In the genomic region with DNA sequence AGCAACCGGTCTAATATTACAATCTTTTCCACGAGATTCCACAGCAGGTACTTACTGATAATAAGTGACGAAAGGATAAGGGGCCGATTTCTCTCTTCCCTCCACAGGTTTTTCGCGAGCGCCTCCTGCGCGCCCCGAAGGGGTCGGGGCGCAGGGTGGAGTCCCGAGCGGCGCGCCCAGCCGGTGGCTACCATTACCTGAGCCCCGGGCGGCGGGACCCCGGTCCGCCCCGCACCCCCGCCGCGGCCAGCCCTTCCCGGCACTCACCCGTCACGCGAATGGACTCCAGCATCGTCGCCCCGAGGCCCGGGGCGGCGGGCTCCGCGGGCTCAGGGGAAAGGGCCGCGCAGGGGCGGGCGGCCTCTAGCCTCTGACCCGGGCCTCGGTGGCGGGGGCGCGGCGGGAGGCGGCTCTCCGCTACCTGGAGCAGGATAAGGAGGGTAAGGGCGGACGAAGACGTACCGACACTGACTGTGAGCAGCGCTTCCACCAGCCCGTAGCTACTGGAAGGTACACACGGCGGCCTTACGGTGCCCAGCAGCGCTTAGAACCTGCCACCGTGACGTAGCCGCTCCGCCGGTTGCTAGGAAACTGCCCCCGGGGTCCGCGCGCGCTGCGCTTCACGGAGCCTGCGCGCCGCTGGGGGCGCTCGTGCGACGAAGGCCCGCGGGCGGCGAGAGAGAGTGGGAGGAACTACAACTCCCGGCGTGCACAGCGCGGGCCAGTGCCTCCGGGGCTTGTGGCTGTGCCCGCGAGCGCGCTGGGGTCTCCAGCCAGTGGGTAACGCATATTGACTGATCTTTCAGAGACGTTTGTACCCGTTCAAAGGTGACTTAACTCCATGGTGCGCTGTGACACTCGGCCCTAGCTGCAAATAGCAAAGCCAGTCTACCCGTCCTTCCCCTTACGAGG, we compare ENCODE assay signal across 1 cellular context.
TF ChIP-seq lines count a peak whose summit lies in the region.

No MANE protein-coding gene starts in this region.

TF ChIP-seq in HEK293, 187 proteins besides CTCF, POLR2A, EP300 and RAD21 (continued from another document and continues in another):
- TF ChIP-seq ZNF18 (tag by site-specific recombination; IDR thresholded peaks at IDR 0.05) (no peak), ZNF768 (tag by site-specific recombination; IDR thresholded peaks at IDR 0.05) (no peak), HOXD13 (CRISPR knock-in tag; IDR thresholded peaks at IDR 0.05; ENCODE audit: borderline replicate concordance) (no peak), ZNF791 (tag by site-specific recombination; IDR thresholded peaks at IDR 0.05) (no peak), ZNF114 (tag by site-specific recombination; IDR thresholded peaks at IDR 0.05) (no peak), KLF8 (tag by site-specific recombination; IDR thresholded peaks at IDR 0.05) (no peak; the same call in 1 of the 2 replicates), WT1 (tag by site-specific recombination; IDR thresholded peaks at IDR 0.05) (no peak), KLF10 (tag by site-specific recombination; IDR thresholded peaks at IDR 0.05) (no peak), ZSCAN30 (tag by site-specific recombination; IDR thresholded peaks at IDR 0.05) (0 out of 2 replicates have a peak, but pooled peaks have one; percentile 21), ZBTB21 (tag by site-specific recombination; IDR thresholded peaks at IDR 0.05) (peak; percentile 20; the same call in 1 of the 2 replicates), ZNF112 (tag by site-specific recombination; IDR thresholded peaks at IDR 0.05) (no peak), ZBTB6 (tag by site-specific recombination; IDR thresholded peaks at IDR 0.05) (no peak), ZNF416 (tag by site-specific recombination; IDR thresholded peaks at IDR 0.05) (no peak), ZNF248 (tag by site-specific recombination; IDR thresholded peaks at IDR 0.05) (no peak), MYNN (tag by site-specific recombination; IDR thresholded peaks at IDR 0.05; ENCODE audit: borderline replicate concordance) (peak; percentile 65), ZNF169 (tag by site-specific recombination; IDR thresholded peaks at IDR 0.05) (no peak), ZNF792 (tag by site-specific recombination; IDR thresholded peaks at IDR 0.05) (no peak), HOXA7 (CRISPR knock-in tag; IDR thresholded peaks at IDR 0.05; ENCODE audit: borderline replicate concordance) (no peak), ZNF211 (tag by site-specific recombination; IDR thresholded peaks at IDR 0.05; ENCODE audit: low read depth) (no peak), ZNF146 (tag by site-specific recombination; IDR thresholded peaks at IDR 0.05) (no peak), ZNF10 (tag by site-specific recombination; IDR thresholded peaks at IDR 0.05) (no peak), ZNF747 (tag by site-specific recombination; IDR thresholded peaks at IDR 0.05) (no peak), ZNF626 (tag by site-specific recombination; IDR thresholded peaks at IDR 0.05) (no peak), ZNF398 (tag by site-specific recombination; IDR thresholded peaks at IDR 0.05) (peak; percentile 59), SALL2 (tag by site-specific recombination; IDR thresholded peaks at IDR 0.05; ENCODE audit: borderline replicate concordance) (no peak), FEZF1 (tag by site-specific recombination; IDR thresholded peaks at IDR 0.05) (no peak), ZNF341 (tag by site-specific recombination; IDR thresholded peaks at IDR 0.05; ENCODE audit: low read depth) (peak; percentile 66), ZNF16 (tag by site-specific recombination; IDR thresholded peaks at IDR 0.05; ENCODE audit: low read depth) (no peak), ZNF157 (tag by site-specific recombination; IDR thresholded peaks at IDR 0.05) (no peak), ZBTB49 (tag by site-specific recombination; IDR thresholded peaks at IDR 0.05; ENCODE audit: low read depth) (no peak), EGR2 (tag by site-specific recombination; IDR thresholded peaks at IDR 0.05; ENCODE audit: low read depth) (peak; percentile 61; the same call in 1 of the 2 replicates), ZFP41 (tag by site-specific recombination; IDR thresholded peaks at IDR 0.05; ENCODE audit: borderline replicate concordance) (no peak), ZSCAN4 (tag by site-specific recombination; IDR thresholded peaks at IDR 0.05) (no peak), ZNF549 (tag by site-specific recombination; IDR thresholded peaks at IDR 0.05) (no peak), PRDM4 (tag by site-specific recombination; IDR thresholded peaks at IDR 0.05) (no peak), ZNF394 (tag by site-specific recombination; IDR thresholded peaks at IDR 0.05; ENCODE audit: borderline replicate concordance) (no peak; the same call in 1 of the 2 replicates)
- TF ChIP-seq, protein P1, sequence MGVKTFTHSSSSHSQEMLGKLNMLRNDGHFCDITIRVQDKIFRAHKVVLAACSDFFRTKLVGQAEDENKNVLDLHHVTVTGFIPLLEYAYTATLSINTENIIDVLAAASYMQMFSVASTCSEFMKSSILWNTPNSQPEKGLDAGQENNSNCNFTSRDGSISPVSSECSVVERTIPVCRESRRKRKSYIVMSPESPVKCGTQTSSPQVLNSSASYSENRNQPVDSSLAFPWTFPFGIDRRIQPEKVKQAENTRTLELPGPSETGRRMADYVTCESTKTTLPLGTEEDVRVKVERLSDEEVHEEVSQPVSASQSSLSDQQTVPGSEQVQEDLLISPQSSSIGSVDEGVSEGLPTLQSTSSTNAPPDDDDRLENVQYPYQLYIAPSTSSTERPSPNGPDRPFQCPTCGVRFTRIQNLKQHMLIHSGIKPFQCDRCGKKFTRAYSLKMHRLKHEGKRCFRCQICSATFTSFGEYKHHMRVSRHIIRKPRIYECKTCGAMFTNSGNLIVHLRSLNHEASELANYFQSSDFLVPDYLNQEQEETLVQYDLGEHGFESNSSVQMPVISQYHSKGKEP (tag by site-specific recombination; IDR thresholded peaks at IDR 0.05), result no peak
- TF ChIP-seq, protein P2, sequence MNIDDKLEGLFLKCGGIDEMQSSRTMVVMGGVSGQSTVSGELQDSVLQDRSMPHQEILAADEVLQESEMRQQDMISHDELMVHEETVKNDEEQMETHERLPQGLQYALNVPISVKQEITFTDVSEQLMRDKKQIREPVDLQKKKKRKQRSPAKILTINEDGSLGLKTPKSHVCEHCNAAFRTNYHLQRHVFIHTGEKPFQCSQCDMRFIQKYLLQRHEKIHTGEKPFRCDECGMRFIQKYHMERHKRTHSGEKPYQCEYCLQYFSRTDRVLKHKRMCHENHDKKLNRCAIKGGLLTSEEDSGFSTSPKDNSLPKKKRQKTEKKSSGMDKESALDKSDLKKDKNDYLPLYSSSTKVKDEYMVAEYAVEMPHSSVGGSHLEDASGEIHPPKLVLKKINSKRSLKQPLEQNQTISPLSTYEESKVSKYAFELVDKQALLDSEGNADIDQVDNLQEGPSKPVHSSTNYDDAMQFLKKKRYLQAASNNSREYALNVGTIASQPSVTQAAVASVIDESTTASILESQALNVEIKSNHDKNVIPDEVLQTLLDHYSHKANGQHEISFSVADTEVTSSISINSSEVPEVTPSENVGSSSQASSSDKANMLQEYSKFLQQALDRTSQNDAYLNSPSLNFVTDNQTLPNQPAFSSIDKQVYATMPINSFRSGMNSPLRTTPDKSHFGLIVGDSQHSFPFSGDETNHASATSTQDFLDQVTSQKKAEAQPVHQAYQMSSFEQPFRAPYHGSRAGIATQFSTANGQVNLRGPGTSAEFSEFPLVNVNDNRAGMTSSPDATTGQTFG (tag by site-specific recombination; IDR thresholded peaks at IDR 0.05; ENCODE audit: borderline replicate concordance), result no peak
